In genomic region chr5:65721050-65721774, GRCh38 we compare ENCODE assay signal across 8 cellular contexts. TPM values are rescaled to one million over a fixed set of nuclear protein-coding genes. Genes with fewer than 3 reads are reported as not detected.
A peak's percentile ranks its signal among the peaks of the same experiment; 100 is the strongest.
DNase-seq lines count a peak whose midpoint lies in the region; ATAC-seq lines count a peak whose summit lies in the region.

No MANE protein-coding gene starts in this region.

- H3K9me2 ChIP-seq in Karpas-422 (replicated peaks; ENCODE audit: insufficient read depth, low read length) = no peaks in the 10 kb centered on the region

- H3K27me3 ChIP-seq in Karpas-422 (ENCODE audit: low read length) (no peaks in the 10 kb centered on the region), skeletal muscle tissue (ENCODE audit: control insufficient read depth in 3 of 3, insufficient read depth in 3 of 3, low read length in 3 of 3) (no peaks in the 10 kb centered on the region)

- peaks cover 33% of the 10 kb centered on the region for H3K4me1 ChIP-seq in Karpas-422 (ENCODE audit: low read length)
- peaks cover 10 to 29% (median 20%) of the 10 kb centered on the region in 3 donors for H3K4me1 ChIP-seq in skeletal muscle tissue (ENCODE audit: control insufficient read depth in 3 of 3, insufficient read depth in 3 of 3, low read length in 3 of 3)

- peak overlapping the region; percentile 93 for H3K9ac ChIP-seq in Karpas-422 (ENCODE audit: low read length)
- peak overlapping the region; percentile 79 to 88 (median 85) for H3K9ac ChIP-seq in skeletal muscle tissue (ENCODE audit: low read depth in 1 of 3, low read length in 3 of 3)

- peak; percentile 85 for DNase-seq in EH (ENCODE audit: low read depth)
- DNase-seq in Karpas-422 = peak; percentile 72
- peak; percentile 44 to 65 for DNase-seq in SW 1271 (lab: John Stamatoyannopoulos, UW)
- peak; percentile 68 to 90 for DNase-seq in cerebellar nuclear complex (lab: John Stamatoyannopoulos, UW)
- peak; percentile 64 for DNase-seq in inferior parietal cortex (ENCODE audit: extremely low spot score)

- H3K36me3 ChIP-seq in Karpas-422 (ENCODE audit: insufficient read depth, low read length) (peaks cover 28% of the 10 kb centered on the region), skeletal muscle tissue (ENCODE audit: control insufficient read depth in 3 of 3, insufficient read depth in 3 of 3, low read length in 3 of 3) (no peaks in the 10 kb centered on the region)

- peak overlapping the region; percentile 87 for H3K4me3 ChIP-seq in Karpas-422 (ENCODE audit: low read length)
- H3K4me3 ChIP-seq in skeletal muscle tissue (ENCODE audit: low read length in 3 of 3) = peak overlapping the region; percentile 81 to 88 (median 84)

- H3K79me2 ChIP-seq in Karpas-422 (ENCODE audit: low read length) = peaks cover 95% of the 10 kb centered on the region

- no peaks in the 10 kb centered on the region for H3K9me3 ChIP-seq in Karpas-422 (ENCODE audit: low read length)
- H3K9me3 ChIP-seq in skeletal muscle tissue (ENCODE audit: control insufficient read depth in 3 of 3, low read length in 3 of 3) = no peaks in the 10 kb centered on the region

- H2AFZ ChIP-seq in Karpas-422 (ENCODE audit: low read length) = peak overlapping the region; percentile 35; the same call in 1 of the 2 replicates

- H4K20me1 ChIP-seq in Karpas-422 (ENCODE audit: insufficient read depth, low read depth, low read length) = no peaks in the 10 kb centered on the region

- H3K27ac ChIP-seq in Karpas-422 (ENCODE audit: low read length) (peak overlapping the region; percentile 54), skeletal muscle tissue (ENCODE audit: low read depth, low read length) (peak overlapping the region; percentile 56)

- peak overlapping the region; percentile 77 for H3K4me2 ChIP-seq in Karpas-422 (ENCODE audit: low read depth, low read length, poor library complexity, severe bottlenecking)

- ATAC-seq in GM21576 (IDR thresholded peaks at IDR 0.05; ENCODE audit: unreplicated experiment) (peak; percentile 6), HG03097 (IDR thresholded peaks at IDR 0.05; ENCODE audit: low FRiP score, unreplicated experiment) (no peak)

RNA-seq across cellular contexts. Expression of gene SGTB, which starts 0.7 kb away (rescaled TPM):
- 7.4 and 10.2 TPM in 2 replicates for total RNA-seq in Karpas-422 (2014; rRNA removed; shearing (Covaris generic); ENCODE audit: low replicate concordance)
- 4.2 TPM for total RNA-seq in skeletal muscle tissue

RNA-seq across cellular contexts. Expression of gene NLN, which starts 0.8 kb away (rescaled TPM):
- 29.1 and 46.5 TPM in 2 replicates for total RNA-seq in Karpas-422 (2014; rRNA removed; shearing (Covaris generic); ENCODE audit: low replicate concordance)
- total RNA-seq in skeletal muscle tissue = 18.8 TPM
